In the genomic region with DNA sequence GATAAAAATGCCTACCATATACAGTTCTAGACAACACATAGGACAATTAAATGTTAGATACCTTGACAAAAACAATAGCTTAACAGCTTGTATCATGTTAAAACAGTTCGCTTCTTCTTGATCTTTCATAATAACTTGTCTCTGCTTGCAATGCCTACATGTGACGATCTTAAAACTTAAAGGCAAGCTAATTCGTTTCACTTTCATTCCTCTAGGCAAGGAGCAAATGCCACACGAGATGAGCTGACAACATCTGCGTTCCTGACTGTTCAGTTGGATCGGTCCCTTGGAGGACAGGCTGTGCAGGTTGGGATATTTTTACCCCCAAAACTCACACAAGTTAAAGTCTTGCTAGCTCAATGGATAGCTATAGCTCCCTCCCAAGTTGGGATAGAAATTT, we compare ENCODE assay signal across 8 cellular contexts. TPM values are rescaled to one million over a fixed set of nuclear protein-coding genes. Genes with fewer than 3 reads are reported as not detected.
DNase-seq lines count a peak whose midpoint lies in the region; ATAC-seq, FAIRE-seq and TF ChIP-seq lines count a peak whose summit lies in the region.

No MANE protein-coding gene starts in this region.

- POLR2A ChIA-PET in activated CD8-positive, alpha-beta T cell treated with anti-CD3 and anti-CD28 coated beads for 36 hours (lab: Charles Lee) = no interaction called here

- TF ChIP-seq CTCF in left ventricle myocardium inferior (IDR thresholded peaks at IDR 0.05; ENCODE audit: borderline replicate concordance) (no peak), pancreas (IDR thresholded peaks at IDR 0.05) (no peak)
- TF ChIP-seq CTCF in activated CD8-positive, alpha-beta T cell treated with anti-CD3 and anti-CD28 coated beads for 36 hours (IDR thresholded peaks at IDR 0.05) = no peak

- H3K4me3 Mint-ChIP-seq in activated CD8-positive, alpha-beta T cell treated with anti-CD3 and anti-CD28 coated beads for 36 hours = peak overlapping the region; percentile 44

- CTCF ChIA-PET in activated CD8-positive, alpha-beta T cell treated with anti-CD3 and anti-CD28 coated beads for 36 hours (lab: Charles Lee) = interaction anchor here (0.8 to 1.5 kb wide), 6 partner anchors 10 to 627 kb away, joined by 3 to 6 read pairs (median 4); no protein-coding TSS in a partner anchor

- WGBS in small intestine, 3 donors = 5 to 31% (median 8%) methylated on average over 6 of the region's 6 CpGs
- 48 to 57% methylated on average over 6 of the region's 6 CpGs for WGBS in pancreas, 2 donors

- no peak overlapping the region for H3K9ac ChIP-seq in Karpas-422 (ENCODE audit: low read length)

- H3K9me3 ChIP-seq in left ventricle myocardium inferior (replicated peaks) (no peaks in the 10 kb centered on the region), small intestine (ENCODE audit: control insufficient read depth, low read depth) (no peaks in the 10 kb centered on the region), Karpas-422 (ENCODE audit: low read length) (no peaks in the 10 kb centered on the region), pancreas (no peaks in the 10 kb centered on the region)

- H3K36me3 ChIP-seq in left ventricle myocardium inferior (no peaks in the 10 kb centered on the region), small intestine (ENCODE audit: control insufficient read depth in 2 of 2, insufficient read depth in 2 of 2, low read length in 2 of 2) (peaks cover 0 to 18% of the 10 kb centered on the region in 2 donors), Karpas-422 (ENCODE audit: insufficient read depth, low read length) (no peaks in the 10 kb centered on the region), pancreas (no peaks in the 10 kb centered on the region)

- H3K27me3 ChIP-seq in left ventricle myocardium inferior (ENCODE audit: low read depth) (peaks cover 21% of the 10 kb centered on the region), small intestine (ENCODE audit: control insufficient read depth in 2 of 2, insufficient read depth in 2 of 2, low read length in 2 of 2) (peaks cover 0 to 1% of the 10 kb centered on the region in 2 donors), Karpas-422 (ENCODE audit: low read length) (no peaks in the 10 kb centered on the region), pancreas (peaks cover 0 to 8% (median 0%) of the 10 kb centered on the region in 4 donors)

- peaks cover 2% of the 10 kb centered on the region for H3K4me1 Mint-ChIP-seq in activated CD8-positive, alpha-beta T cell treated with anti-CD3 and anti-CD28 coated beads for 36 hours (ENCODE audit: low read depth)

- no peaks in the 10 kb centered on the region for H3K79me2 ChIP-seq in Karpas-422 (ENCODE audit: low read length)

- no peaks in the 10 kb centered on the region for H4K20me1 ChIP-seq in Karpas-422 (ENCODE audit: insufficient read depth, low read depth, low read length)

- H3K9me3 Mint-ChIP-seq in activated CD8-positive, alpha-beta T cell treated with anti-CD3 and anti-CD28 coated beads for 36 hours = no peaks in the 10 kb centered on the region

- no peak overlapping the region for H3K4me2 ChIP-seq in Karpas-422 (ENCODE audit: low read depth, low read length, poor library complexity, severe bottlenecking)

- FAIRE-seq in small intestine (lab: Jason Lieb, UNC) = no peak
- FAIRE-seq in pancreas (lab: Jason Lieb, UNC) = no peak

- H3K4me3 ChIP-seq in left ventricle myocardium inferior (peak overlapping the region; percentile 9), small intestine (ENCODE audit: low read depth in 1 of 2, low read length in 2 of 2) (no peak overlapping the region), Karpas-422 (ENCODE audit: low read length) (no peak overlapping the region), pancreas (no peak overlapping the region)

- DNase-seq in left ventricle myocardium inferior (no peak), Right ventricle myocardium superior (no peak), small intestine (peak; percentile 63), Karpas-422 (no peak), pancreas (no peak), NCI-H1417 treated with DMSO at 0.1 percent for 48 hours (lab: John Stamatoyannopoulos, UW) (no peak)
- no peak for DNase-seq in activated CD8-positive, alpha-beta T cell treated with anti-CD3 and anti-CD28 coated beads for 36 hours

- no peak overlapping the region for H3K27ac Mint-ChIP-seq in activated CD8-positive, alpha-beta T cell treated with anti-CD3 and anti-CD28 coated beads for 36 hours

- ATAC-seq in Right ventricle myocardium superior (ENCODE audit: poor library complexity) (no peak), HG03039 (IDR thresholded peaks at IDR 0.05; ENCODE audit: unreplicated experiment) (peak; percentile 67), pancreas (no peak)
- peak; percentile 47 for ATAC-seq in activated CD8-positive, alpha-beta T cell treated with anti-CD3 and anti-CD28 coated beads for 36 hours

- intact Hi-C loops in left ventricle myocardium inferior (cut with micrococcal nuclease) = no loop called here
- intact Hi-C loops in Right ventricle myocardium superior (cut with DNase I) = no loop called here
- intact Hi-C loops in activated CD8-positive, alpha-beta T cell treated with anti-CD3 and anti-CD28 coated beads for 36 hours (cut with micrococcal nuclease) = no loop called here
- intact Hi-C loops in pancreas (cut with DNase I) = no loop called here

- H3K9me2 ChIP-seq in Karpas-422 (replicated peaks; ENCODE audit: insufficient read depth, low read length) = no peaks in the 10 kb centered on the region

- H2AFZ ChIP-seq in Karpas-422 (ENCODE audit: low read length) = no peak overlapping the region

- no peak overlapping the region for H3K27ac ChIP-seq in left ventricle myocardium inferior (replicated peaks)
- no peak overlapping the region for H3K27ac ChIP-seq in small intestine (ENCODE audit: low read depth in 1 of 2, low read length in 1 of 2)
- H3K27ac ChIP-seq in Karpas-422 (ENCODE audit: low read length) = no peak overlapping the region
- no peak overlapping the region for H3K27ac ChIP-seq in pancreas

- H3K27me3 Mint-ChIP-seq in activated CD8-positive, alpha-beta T cell treated with anti-CD3 and anti-CD28 coated beads for 36 hours = peaks cover 8% of the 10 kb centered on the region

- peaks cover 8% of the 10 kb centered on the region for H3K4me1 ChIP-seq in left ventricle myocardium inferior
- no peaks in the 10 kb centered on the region for H3K4me1 ChIP-seq in small intestine (ENCODE audit: control insufficient read depth in 2 of 2, insufficient read depth in 1 of 2, low read depth in 1 of 2, low read length in 1 of 2)
- no peaks in the 10 kb centered on the region for H3K4me1 ChIP-seq in Karpas-422 (ENCODE audit: low read length)
- H3K4me1 ChIP-seq in pancreas = no peaks in the 10 kb centered on the region

- H3K36me3 Mint-ChIP-seq in activated CD8-positive, alpha-beta T cell treated with anti-CD3 and anti-CD28 coated beads for 36 hours (ENCODE audit: low read depth) = no peaks in the 10 kb centered on the region

RNA-seq across cellular contexts. Expression of gene ARL4A, which starts 51.6 kb away (rescaled TPM):
- 11.5 TPM for total RNA-seq in left ventricle myocardium inferior
- total RNA-seq in Right ventricle myocardium superior = 10.9 TPM
- 10 to 100 TPM; 10.8 to 11.3 TPM for total RNA-seq in activated CD8-positive, alpha-beta T cell treated with anti-CD3 and anti-CD28 coated beads for 36 hours
- 100 to 1,000 TPM in 1 of 3 donors, 10 to 100 TPM in 2; 48.9 to 123 (median 89.4) TPM for polyA plus RNA-seq in small intestine
- not detected in 2 replicates for total RNA-seq in Karpas-422 (2014; rRNA removed; shearing (Covaris generic); ENCODE audit: low replicate concordance)
- 1 to 10 TPM; 1.9 to 7.3 (median 4.2) TPM for total RNA-seq in pancreas
- polyA plus RNA-seq in pancreas = 1 to 10 TPM; 3.6 to 8.6 TPM

Comparison
In these comparisons a context has a peak if more than half of its experiments do, and no peak if none do; other contexts are left out.
1. ATAC-seq: peak in HG03039 (single experiment) and activated CD8-positive, alpha-beta T cell treated with anti-CD3 and anti-CD28 coated beads for 36 hours (single experiment); none in Right ventricle myocardium superior (single experiment) and pancreas (0 of 4).